Comparison of ENCODE assay signal across 7 cellular contexts in the genomic region with DNA sequence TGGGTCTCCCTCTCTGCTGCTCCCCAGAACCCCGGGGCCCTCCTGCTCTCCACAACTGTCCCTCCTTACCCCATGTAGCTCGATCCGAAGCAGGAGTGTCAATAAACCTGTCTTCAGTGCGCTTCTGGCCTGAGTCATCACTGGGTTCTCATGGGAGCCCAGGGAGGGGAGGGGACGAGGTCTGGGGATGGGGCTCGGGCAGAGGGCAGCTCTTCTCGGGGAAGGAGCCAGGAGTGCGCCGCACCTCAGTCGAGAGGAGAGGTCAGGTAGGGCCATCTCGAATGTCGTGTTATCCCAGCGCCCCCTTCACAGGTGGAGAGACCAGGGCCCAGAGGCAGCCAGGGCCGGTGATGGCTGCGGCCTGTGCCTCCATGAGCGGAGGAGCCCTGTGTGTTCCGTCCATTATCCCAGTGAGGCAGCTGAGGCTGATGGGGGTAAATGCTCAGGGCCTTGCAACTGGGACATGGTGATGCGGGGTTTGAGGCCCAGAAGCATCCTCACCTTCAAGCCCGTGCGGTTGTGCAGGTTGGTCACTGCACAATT.
"Had no signal": no experiment of that assay in that cellular context is flagged by ENCODE, and none has a peak within 500 bp of the region (broad histone marks: within the 10 kb centered on the region; RNA-seq: fewer than 3 reads in every experiment).

No MANE protein-coding gene starts in this region.

- H3K9me3 Mint-ChIP-seq: naive thymus-derived CD4-positive, alpha-beta T cell; T-helper 2 cell treated with Interferon-gamma antibody and Interleukin-4, amounts not matched to agents 5 μg/mL and 100 μg/mL, for 36 hours had no signal

- H3K27me3 Mint-ChIP-seq: naive thymus-derived CD4-positive, alpha-beta T cell had no signal

- H3K4me3 Mint-ChIP-seq: naive thymus-derived CD4-positive, alpha-beta T cell; T-helper 2 cell treated with Interferon-gamma antibody and Interleukin-4, amounts not matched to agents 5 μg/mL and 100 μg/mL, for 36 hours had no signal

- H3K9me3 ChIP-seq: gastroesophageal sphincter, mucosa of descending colon, tibial nerve had no signal

- H3K4me3 ChIP-seq: cardiac muscle cell, dorsolateral prefrontal cortex, gastroesophageal sphincter, mucosa of descending colon, tibial nerve had no signal

- H3K27me3 ChIP-seq: cardiac muscle cell, dorsolateral prefrontal cortex, gastroesophageal sphincter, tibial nerve had no signal

- H3K27ac Mint-ChIP-seq: T-helper 2 cell treated with Interferon-gamma antibody and Interleukin-4, amounts not matched to agents 5 μg/mL and 100 μg/mL, for 36 hours had no signal
